Comparison of ENCODE assay signal across 8 cellular contexts in the genomic region with DNA sequence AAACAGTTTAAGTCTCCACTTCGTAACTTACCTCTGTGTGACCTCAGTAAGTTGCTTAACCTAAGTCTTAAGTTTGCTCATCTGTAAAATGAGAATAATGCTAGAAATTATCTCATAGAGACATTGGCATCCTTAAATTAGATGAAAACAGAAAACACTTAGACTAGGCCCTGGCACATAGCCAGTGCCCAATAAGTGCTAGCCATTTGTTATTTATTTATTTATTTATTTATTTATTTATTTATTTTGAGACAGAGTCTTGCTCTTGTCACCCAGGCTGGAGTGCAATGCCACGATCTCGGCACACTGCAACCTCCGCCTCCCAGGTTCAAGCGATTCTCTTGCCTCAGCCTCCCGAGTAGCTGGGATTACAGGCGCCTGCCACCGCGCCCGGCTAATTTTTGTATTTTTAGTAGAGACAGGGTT. TPM values are rescaled to one million over a fixed set of nuclear protein-coding genes. Genes with fewer than 3 reads are reported as not detected.
DNase-seq lines count a peak whose midpoint lies in the region; FAIRE-seq and TF ChIP-seq lines count a peak whose summit lies in the region.
"Not testable (repeated sequence)": the region's sequence is repeated elsewhere in the genome, so short reads cannot be mapped to it uniquely, and the experiment has no call there.

No MANE protein-coding gene starts in this region.

- peaks cover 70% of the 10 kb centered on the region for H3K4me1 Mint-ChIP-seq in activated CD4-positive, alpha-beta memory T cell treated with anti-CD3 and anti-CD28 coated beads, Interleukin-2, amount 10 ng/mL, durations not matched to agents 7 days and 5 days
- peaks cover 68% of the 10 kb centered on the region for H3K4me1 Mint-ChIP-seq in osteocyte (ENCODE audit: unreplicated experiment)

- not testable (repeated sequence) for H3K36me3 ChIP-seq in Karpas-422 (ENCODE audit: insufficient read depth, low read length); stomach
- H3K36me3 ChIP-seq in keratinocyte (ENCODE audit: control insufficient read depth in 2 of 2, extremely low read depth in 1 of 2, insufficient read depth in 2 of 2, low read length in 2 of 2): peaks cover 6 to 40% of the 10 kb centered on the region in 2 experiments

- 85 to 95% (median 92%) methylated on average over 10 of the region's 10 CpGs for WGBS in stomach, 5 donors

- intact Hi-C loops in stomach (cut with DNase I; ENCODE audit: low total_unique reads): not testable (repeated sequence)

- not testable (repeated sequence) for H3K27me3 Mint-ChIP-seq in activated CD4-positive, alpha-beta memory T cell treated with anti-CD3 and anti-CD28 coated beads, Interleukin-2, amount 10 ng/mL, durations not matched to agents 7 days and 5 days; osteocyte (ENCODE audit: unreplicated experiment)

- peaks cover 77% of the 10 kb centered on the region for H3K79me2 ChIP-seq in Karpas-422 (ENCODE audit: low read length)
- H3K79me2 ChIP-seq in keratinocyte (ENCODE audit: control insufficient read depth, insufficient read depth, low read length): peaks cover 82% of the 10 kb centered on the region

- not testable (repeated sequence) for FAIRE-seq in keratinocyte (lab: Jason Lieb, UNC)

- H2AFZ ChIP-seq in Karpas-422 (ENCODE audit: low read length); keratinocyte (ENCODE audit: control insufficient read depth, low read length): not testable (repeated sequence)

- not testable (repeated sequence) for H3K9me1 ChIP-seq in keratinocyte (ENCODE audit: control insufficient read depth, extremely low read depth, insufficient read depth, low read length)

- H3K4me3 ChIP-seq in AG04450 (ENCODE audit: low read depth, low read length) (peak overlapping the region; percentile 94), Karpas-422 (ENCODE audit: low read length) (peak overlapping the region; percentile 98; the same call in 1 of the 2 replicates), astrocyte of the cerebellum (ENCODE audit: low read depth, low read length) (peak overlapping the region; percentile 68), keratinocyte (ENCODE audit: control insufficient read depth in 2 of 3, extremely low read depth in 1 of 3, insufficient read depth in 2 of 3, low read depth in 1 of 3, low read length in 3 of 3) (peak overlapping the region in 2 of 3 experiments; percentile 80 to 93), stomach (peak overlapping the region in 2 of 4 donors; percentile 97 to 99)

- DNase-seq in AG04450 (ENCODE audit: low read depth, low spot score); Karpas-422; activated CD4-positive, alpha-beta memory T cell treated with anti-CD3 and anti-CD28 coated beads, Interleukin-2, amount 10 ng/mL, durations not matched to agents 7 days and 5 days; astrocyte of the cerebellum (ENCODE audit: low read depth); epithelial cell of prostate (ENCODE audit: low read depth, low spot score); keratinocyte (ENCODE audit: low read depth, low spot score); osteocyte (ENCODE audit: extremely low spot score, unreplicated experiment); stomach: not testable (repeated sequence)

- peak overlapping the region; percentile 88 for H3K27ac Mint-ChIP-seq in activated CD4-positive, alpha-beta memory T cell treated with anti-CD3 and anti-CD28 coated beads, Interleukin-2, amount 10 ng/mL, durations not matched to agents 7 days and 5 days
- H3K27ac Mint-ChIP-seq in osteocyte (ENCODE audit: unreplicated experiment): peak overlapping the region; percentile 38

- dilution Hi-C loops in keratinocyte (cut with MboI; ENCODE audit: extremely low pct_ligation_motif_present, low sequenced_read_pairs): not testable (repeated sequence)

- not testable (repeated sequence) for H3K27me3 ChIP-seq in AG04450 (ENCODE audit: control insufficient read depth, insufficient read depth, low read length); Karpas-422 (ENCODE audit: low read length); keratinocyte (ENCODE audit: control insufficient read depth, extremely low read depth, insufficient read depth, low read length); stomach

- H3K9ac ChIP-seq in Karpas-422 (ENCODE audit: low read length): not testable (repeated sequence)
- H3K9ac ChIP-seq in keratinocyte (ENCODE audit: control insufficient read depth, extremely low read depth, insufficient read depth, low read length): peak overlapping the region; percentile 96

- not testable (repeated sequence) for H3K9me3 Mint-ChIP-seq in activated CD4-positive, alpha-beta memory T cell treated with anti-CD3 and anti-CD28 coated beads, Interleukin-2, amount 10 ng/mL, durations not matched to agents 7 days and 5 days; osteocyte (ENCODE audit: unreplicated experiment)

- TF ChIP-seq CTCF in AG04450 (IDR thresholded peaks at IDR 0.05; ENCODE audit: low read depth, low read length); astrocyte of the cerebellum (IDR thresholded peaks at IDR 0.05; ENCODE audit: low read depth, low read length, missing control alignments); keratinocyte (optimal IDR thresholded peaks at IDR 0.05 in 1 of 3, IDR thresholded peaks at IDR 0.05 in 1 of 3, conservative IDR thresholded peaks at IDR 0.05 in 1 of 3; ENCODE audit: extremely low read depth in 1 of 3, insufficient read depth in 2 of 3, low read length in 3 of 3); osteocyte (IDR thresholded peaks at IDR 0.05); stomach (IDR thresholded peaks at IDR 0.05): not testable (repeated sequence)

- CTCF ChIA-PET in AG04450 (lab: Charles Lee): interaction anchor here (0.6 kb wide), 1 partner anchor 12 kb away, joined by 6 read pairs; no protein-coding TSS in a partner anchor
- CTCF ChIA-PET in activated CD4-positive, alpha-beta memory T cell treated with anti-CD3 and anti-CD28 coated beads, Interleukin-2, amount 10 ng/mL, durations not matched to agents 7 days and 5 days (lab: Charles Lee): interaction anchor here (0.9 to 5.1 kb wide), 4 partner anchors 9 to 127 kb away, joined by 3 to 105 read pairs (median 16); partner anchors contain the start of genes THRAP3 and TRAPPC3

- H3K36me3 Mint-ChIP-seq in activated CD4-positive, alpha-beta memory T cell treated with anti-CD3 and anti-CD28 coated beads, Interleukin-2, amount 10 ng/mL, durations not matched to agents 7 days and 5 days (ENCODE audit: low read depth): peaks cover 55% of the 10 kb centered on the region
- not testable (repeated sequence) for H3K36me3 Mint-ChIP-seq in osteocyte (ENCODE audit: unreplicated experiment)

- not testable (repeated sequence) for H3K9me2 ChIP-seq in Karpas-422 (replicated peaks; ENCODE audit: insufficient read depth, low read length)

- TF ChIP-seq EP300 in stomach (IDR thresholded peaks at IDR 0.05): not testable (repeated sequence)

- in situ Hi-C loops in astrocyte of the cerebellum (cut with HindIII; ENCODE audit: low sequenced_read_pairs): not testable (repeated sequence)

- H3K9me3 ChIP-seq in AG04450 (ENCODE audit: control insufficient read depth, insufficient read depth, low read length); Karpas-422 (ENCODE audit: low read length); keratinocyte (ENCODE audit: control insufficient read depth, low read depth, low read length); stomach: not testable (repeated sequence)

- peaks cover 18% of the 10 kb centered on the region for H4K20me1 ChIP-seq in Karpas-422 (ENCODE audit: insufficient read depth, low read depth, low read length)
- H4K20me1 ChIP-seq in keratinocyte (ENCODE audit: control insufficient read depth, extremely low read depth, insufficient read depth, low read length): not testable (repeated sequence)

- peak overlapping the region; percentile 93 for H3K4me2 ChIP-seq in Karpas-422 (ENCODE audit: low read depth, low read length, poor library complexity, severe bottlenecking)
- peak overlapping the region; percentile 95 for H3K4me2 ChIP-seq in keratinocyte (ENCODE audit: control insufficient read depth, extremely low read depth, insufficient read depth, low read depth, low read length)

- TF ChIP-seq POLR2A in stomach (IDR thresholded peaks at IDR 0.05): not testable (repeated sequence)

- POLR2A ChIA-PET in AG04450 (lab: Yijun Ruan, JAX): interaction anchor here (1.1 kb wide), 1 partner anchor 65 kb away, joined by 3 read pairs; the partner anchor contains the start of gene THRAP3
- POLR2A ChIA-PET in activated CD4-positive, alpha-beta memory T cell treated with anti-CD3 and anti-CD28 coated beads, Interleukin-2, amount 10 ng/mL, durations not matched to agents 7 days and 5 days (lab: Charles Lee): interaction anchor here (0.6 to 8.9 kb wide), 7 partner anchors 8 to 228 kb away, joined by 3 to 193 read pairs (median 9); partner anchors contain the start of genes AGO3, SH3D21, THRAP3 and TRAPPC3

- H3K27ac ChIP-seq in AG04450 (ENCODE audit: low read depth, low read length); keratinocyte (ENCODE audit: control insufficient read depth, insufficient read depth, low read length): not testable (repeated sequence)
- H3K27ac ChIP-seq in Karpas-422 (ENCODE audit: low read length) (peak overlapping the region; percentile 81), epithelial cell of prostate (peak overlapping the region; percentile 98), stomach (peak overlapping the region in 4 of 5 donors; percentile 87 to 100 (median 98))

- H3K4me3 Mint-ChIP-seq in activated CD4-positive, alpha-beta memory T cell treated with anti-CD3 and anti-CD28 coated beads, Interleukin-2, amount 10 ng/mL, durations not matched to agents 7 days and 5 days: peak overlapping the region; percentile 88
- not testable (repeated sequence) for H3K4me3 Mint-ChIP-seq in osteocyte (ENCODE audit: unreplicated experiment)

- peaks cover 73% of the 10 kb centered on the region for H3K4me1 ChIP-seq in Karpas-422 (ENCODE audit: low read length)
- H3K4me1 ChIP-seq in keratinocyte (ENCODE audit: control insufficient read depth, extremely low read depth, insufficient read depth, low read length): peaks cover 63% of the 10 kb centered on the region
- peaks cover 66 to 78% (median 73%) of the 10 kb centered on the region in 4 donors for H3K4me1 ChIP-seq in stomach

RNA-seq across cellular contexts. Expression of gene MAP7D1, which starts 2.9 kb away (rescaled TPM):
- polyA plus RNA-seq in AG04450 (2011; rRNA removed) (23.4 and 28.2 TPM in 2 replicates), keratinocyte (75.0 to 168 TPM (median 84.4 TPM) in 3 replicates), stomach (10 to 100 TPM; 36.7 to 42.8 (median 42.4) TPM)
- polyA minus RNA-seq in AG04450 (2011; rRNA and poly(A)+ RNA removed): 32.6 and 42.3 TPM in 2 replicates
- 24.1 and 87.3 TPM in 2 replicates for total RNA-seq in Karpas-422 (2014; rRNA removed; shearing (Covaris generic); ENCODE audit: low replicate concordance)
- 100 to 1,000 TPM; 215 to 221 TPM for total RNA-seq in activated CD4-positive, alpha-beta memory T cell treated with anti-CD3 and anti-CD28 coated beads, Interleukin-2, amount 10 ng/mL, durations not matched to agents 7 days and 5 days
- polyA plus RNA-seq in keratinocyte (2011; ENCODE audit: low read depth): 232 TPM
- polyA plus RNA-seq in keratinocyte (2011; cell fraction: cytosol; rRNA removed): 78.2 and 125 TPM in 2 replicates
- 171 and 172 TPM in 2 replicates for polyA plus RNA-seq in keratinocyte (2011; cell fraction: nucleus; rRNA removed)
- 165 and 219 TPM in 2 replicates for polyA plus RNA-seq in keratinocyte (2012; ENCODE audit: low replicate concordance)
- 61.2 to 253 TPM (median 62.4 TPM) in 3 replicates for polyA minus RNA-seq in keratinocyte
- polyA minus RNA-seq in keratinocyte (2011; cell fraction: cytosol; rRNA and poly(A)+ RNA removed): 213 TPM
- 86.6 and 113 TPM in 2 replicates for polyA minus RNA-seq in keratinocyte (2011; cell fraction: nucleus; rRNA and poly(A)+ RNA removed)
- total RNA-seq in osteocyte (157 and 163 TPM in 2 replicates), stomach (100 to 1,000 TPM in 2 of 5 donors, 10 to 100 TPM in 3; 14.6 to 164 (median 40.3) TPM)

RNA-seq across cellular contexts. Expression of gene TRAPPC3, which starts 9.6 kb away (rescaled TPM):
- polyA plus RNA-seq in AG04450 (2011; rRNA removed) (88.5 and 92.3 TPM in 2 replicates), keratinocyte (145 to 173 TPM (median 169 TPM) in 3 replicates), stomach (10 to 100 TPM; 61.1 to 64.0 (median 62.8) TPM)
- 27.3 and 30.2 TPM in 2 replicates for polyA minus RNA-seq in AG04450 (2011; rRNA and poly(A)+ RNA removed)
- total RNA-seq in Karpas-422 (2014; rRNA removed; shearing (Covaris generic); ENCODE audit: low replicate concordance): 46.7 and 81.0 TPM in 2 replicates
- 10 to 100 TPM; 57.2 to 58.4 TPM for total RNA-seq in activated CD4-positive, alpha-beta memory T cell treated with anti-CD3 and anti-CD28 coated beads, Interleukin-2, amount 10 ng/mL, durations not matched to agents 7 days and 5 days
- polyA plus RNA-seq in keratinocyte (2011; ENCODE audit: low read depth): 97.0 TPM
- 145 and 218 TPM in 2 replicates for polyA plus RNA-seq in keratinocyte (2011; cell fraction: cytosol; rRNA removed)
- polyA plus RNA-seq in keratinocyte (2011; cell fraction: nucleus; rRNA removed): 115 TPM in 2 replicates
- 105 and 147 TPM in 2 replicates for polyA plus RNA-seq in keratinocyte (2012; ENCODE audit: low replicate concordance)
- polyA minus RNA-seq in keratinocyte: 18.6 to 56.0 TPM (median 55.2 TPM) in 3 replicates
- 210 TPM for polyA minus RNA-seq in keratinocyte (2011; cell fraction: cytosol; rRNA and poly(A)+ RNA removed)
- polyA minus RNA-seq in keratinocyte (2011; cell fraction: nucleus; rRNA and poly(A)+ RNA removed): 24.0 and 30.9 TPM in 2 replicates
- total RNA-seq in osteocyte (68.9 and 72.4 TPM in 2 replicates), stomach (10 to 100 TPM in 4 of 5 donors, 1 to 10 TPM in 1; 8.9 to 63.9 (median 19.8) TPM)

RNA-seq across cellular contexts. Expression of gene COL8A2, which starts 33.8 kb away (rescaled TPM):
- polyA plus RNA-seq in AG04450 (2011; rRNA removed) (1.5 and 1.6 TPM in 2 replicates), keratinocyte (0.09 to 0.28 TPM (median 0.23 TPM) in 3 replicates), stomach (1 to 10 TPM in 2 of 3 donors, under 1 TPM in 1; 0.92 to 5.0 (median 2.0) TPM)
- polyA minus RNA-seq in AG04450 (2011; rRNA and poly(A)+ RNA removed): 0.83 and 1.1 TPM in 2 replicates
- total RNA-seq in Karpas-422 (2014; rRNA removed; shearing (Covaris generic); ENCODE audit: low replicate concordance): 0.04 TPM in 1 of 2 replicates, not detected in the other
- total RNA-seq in activated CD4-positive, alpha-beta memory T cell treated with anti-CD3 and anti-CD28 coated beads, Interleukin-2, amount 10 ng/mL, durations not matched to agents 7 days and 5 days: not detected
- 0.06 TPM for polyA plus RNA-seq in keratinocyte (2011; ENCODE audit: low read depth)
- 0.05 and 0.06 TPM in 2 replicates for polyA plus RNA-seq in keratinocyte (2011; cell fraction: cytosol; rRNA removed)
- polyA plus RNA-seq in keratinocyte (2011; cell fraction: nucleus; rRNA removed): 0.38 and 0.63 TPM in 2 replicates
- 0.18 and 0.39 TPM in 2 replicates for polyA plus RNA-seq in keratinocyte (2012; ENCODE audit: low replicate concordance)
- polyA minus RNA-seq in keratinocyte: 0.06 to 1.1 TPM (median 0.30 TPM) in 3 replicates
- not detected for polyA minus RNA-seq in keratinocyte (2011; cell fraction: cytosol; rRNA and poly(A)+ RNA removed)
- polyA minus RNA-seq in keratinocyte (2011; cell fraction: nucleus; rRNA and poly(A)+ RNA removed): 0.53 and 0.54 TPM in 2 replicates
- total RNA-seq in osteocyte (8.2 and 10.1 TPM in 2 replicates), stomach (10 to 100 TPM in 1 of 5 donors, 1 to 10 TPM in 4; 3.5 to 19.2 (median 5.5) TPM)
